In genomic region chr15:75647370-75648155, GRCh38 we compare ENCODE assay signal across 8 cellular contexts. TPM values are rescaled to one million over a fixed set of nuclear protein-coding genes. Genes with fewer than 3 reads are reported as not detected.
DNase-seq lines count a peak whose midpoint lies in the region; ATAC-seq and TF ChIP-seq lines count a peak whose summit lies in the region.

TSS of gene SNX33 (plus strand) at chr15:75647912. CDS start at chr15:75649103, 1,191 bp downstream.

- no peak for TF ChIP-seq EP300 in ovary (IDR thresholded peaks at IDR 0.05)
- no peak for TF ChIP-seq EP300 in transverse colon (IDR thresholded peaks at IDR 0.05; ENCODE audit: low read depth)

- H3K27me3 ChIP-seq in cardiac muscle cell (no peaks in the 10 kb centered on the region), ovary (no peaks in the 10 kb centered on the region), transverse colon (no peaks in the 10 kb centered on the region)

- intact Hi-C loops in ovary (cut with DNase I) (loop anchor here in 2 of 4 donors (5.0 to 10.0 kb wide), 2 partner anchors 35 to 193 kb away; partner anchors contain the start of gene SIN3A (in 1 of the 2)), transverse colon (cut with DNase I; ENCODE audit: low total_unique reads) (no loop called here)

- peak; percentile 65 for TF ChIP-seq CTCF in cardiac muscle cell (IDR thresholded peaks at IDR 0.05; ENCODE audit: low read depth, low read length)
- peak in 2 of 3 donors; percentile 47 to 65 for TF ChIP-seq CTCF in ovary (IDR thresholded peaks at IDR 0.05)
- peak; percentile 40 to 73 (median 56) for TF ChIP-seq CTCF in transverse colon (IDR thresholded peaks at IDR 0.05)

- in situ Hi-C loops in transverse colon (cut with MboI; ENCODE audit: low pct_ligation_motif_present in 1 of 4, low pct_unique_long_range_greater_than_20kb in 1 of 4, low sequenced_read_pairs in 3 of 4): loop anchor here in 3 of 4 donors (25.0 kb wide), 1 partner anchor 285 kb away; the partner anchor contains the start of gene MAN2C1 (in 3 of the 3)

- TF ChIP-seq POLR2A in ovary (IDR thresholded peaks at IDR 0.05) (peak; percentile 60), transverse colon (IDR thresholded peaks at IDR 0.05) (peak; percentile 90)

- H3K27ac ChIP-seq in adipose tissue (ENCODE audit: low read depth, low read length): peak within 1 kb of the TSS; percentile 76
- peak within 1 kb of the TSS; percentile 84 for H3K27ac ChIP-seq in cardiac muscle cell
- H3K27ac ChIP-seq in ovary: peak within 1 kb of the TSS; percentile 80 to 96
- H3K27ac ChIP-seq in transverse colon: peak within 1 kb of the TSS; percentile 93 to 96 (median 94)

- H3K4me3 ChIP-seq in cardiac muscle cell (peak within 1 kb of the TSS; percentile 70), ovary (peak within 1 kb of the TSS; percentile 81), transverse colon (peak within 1 kb of the TSS; percentile 66 to 90 (median 80))

- WGBS in adipose tissue, 3 donors: 0 to 1% (median 0%) methylated on average over 58 to 75 of the region's 76 CpGs
- 0% methylated on average over 55 to 76 of the region's 76 CpGs for WGBS in ovary, 3 donors
- 0% methylated on average over 45 of the region's 76 CpGs; no CpG with 5 or more reads in 1 of the 2 donors for WGBS in transverse colon (ENCODE audit: low coverage in 1 of 2), 2 donors

- ATAC-seq in HG02623 (IDR thresholded peaks at IDR 0.05; ENCODE audit: unreplicated experiment): no peak

- H3K4me1 ChIP-seq in cardiac muscle cell (ENCODE audit: low read depth) (peaks cover 18% of the 10 kb centered on the region), ovary (ENCODE audit: insufficient read depth) (peaks cover 38% of the 10 kb centered on the region), transverse colon (peaks cover 44 to 55% (median 49%) of the 10 kb centered on the region in 4 donors)

- H3K9me3 ChIP-seq in cardiac muscle cell (ENCODE audit: low read depth) (no peaks in the 10 kb centered on the region), ovary (no peaks in the 10 kb centered on the region), transverse colon (no peaks in the 10 kb centered on the region)

- DNase-seq in DMS114 treated with DMSO at 0.1 percent for 48 hours (lab: John Stamatoyannopoulos, UW; ENCODE audit: unreplicated experiment) (peak; percentile 61), HT-29 (ENCODE audit: low spot score) (peak; percentile 84), SKM-1 treated with dmso at 0.1 percent for 144 hours (lab: John Stamatoyannopoulos, UW; ENCODE audit: unreplicated experiment) (peak; percentile 62), cardiac muscle cell (ENCODE audit: low read depth in 1 of 2, low spot score in 1 of 2) (peak; percentile 88 to 93), ovary (peak; percentile 82 to 89 (median 88)), transverse colon (peak; percentile 84)

- no peaks in the 10 kb centered on the region for H3K36me3 ChIP-seq in cardiac muscle cell
- no peaks in the 10 kb centered on the region for H3K36me3 ChIP-seq in ovary
- H3K36me3 ChIP-seq in transverse colon: no peaks in the 10 kb centered on the region

RNA-seq across cellular contexts. Expression of gene SNX33, which starts in this region (rescaled TPM):
- 25.6 and 27.3 TPM in 2 replicates for total RNA-seq in HT-29 (2014; rRNA removed; shearing (Covaris generic))
- polyA plus RNA-seq in adipose tissue: 10 to 100 TPM; 14.1 to 18.3 (median 17.4) TPM
- total RNA-seq in cardiac muscle cell: 14.0 and 17.1 TPM in 2 replicates
- 9.5 and 12.5 TPM in 2 replicates for polyA plus RNA-seq in cardiac muscle cell
- 10 to 100 TPM; 16.0 to 37.3 (median 32.3) TPM for total RNA-seq in ovary
- polyA plus RNA-seq in ovary: 10 to 100 TPM; 23.4 to 28.3 TPM
- 10 to 100 TPM; 26.5 to 52.0 (median 36.5) TPM for total RNA-seq in transverse colon
